In the genomic region with DNA sequence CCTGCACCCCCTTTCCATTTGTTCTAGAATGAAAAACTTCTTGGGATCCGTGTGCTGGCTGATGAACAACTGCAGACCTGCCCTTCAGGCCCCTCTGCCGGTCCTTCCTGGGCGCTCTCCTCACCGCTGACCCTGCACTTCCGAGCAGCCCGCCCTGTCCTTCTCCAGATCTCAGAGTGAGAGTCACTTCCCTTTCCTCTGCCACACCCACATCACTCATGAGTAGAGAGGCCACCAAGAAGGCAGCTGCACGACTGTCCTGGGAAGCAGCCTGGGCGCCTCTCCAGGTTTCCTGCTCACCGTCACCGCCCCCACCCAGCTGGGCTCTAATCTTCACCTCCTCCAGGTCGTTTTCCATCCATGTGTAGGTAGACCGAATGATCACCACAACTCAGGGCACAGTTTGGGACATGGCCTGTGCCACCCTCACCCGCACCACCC, we compare ENCODE assay signal across 15 cellular contexts. TPM values are rescaled to one million over a fixed set of nuclear protein-coding genes. Genes with fewer than 3 reads are reported as not detected.
DNase-seq lines count a peak whose midpoint lies in the region; ATAC-seq and TF ChIP-seq lines count a peak whose summit lies in the region.
"Had no signal": no experiment of that assay in that cellular context is flagged by ENCODE, and none has a peak within 500 bp of the region (broad histone marks: within the 10 kb centered on the region; RNA-seq: fewer than 3 reads in every experiment).

No MANE protein-coding gene starts in this region.

- no peaks in the 10 kb centered on the region for H3K27me3 ChIP-seq in osteoblast (ENCODE audit: insufficient read depth, low read length)
- H3K27me3 ChIP-seq: breast epithelium, tibial nerve had no signal

- no peaks in the 10 kb centered on the region for H3K79me2 ChIP-seq in osteoblast (ENCODE audit: insufficient read depth, low read length)

- ATAC-seq in esophagus mucosa: peak; percentile 42
- no peak for ATAC-seq in GM21529 (IDR thresholded peaks at IDR 0.05; ENCODE audit: unreplicated experiment)
- no peak for ATAC-seq in GM19035 (IDR thresholded peaks at IDR 0.05; ENCODE audit: unreplicated experiment)

- H3K36me3 ChIP-seq in osteoblast (ENCODE audit: insufficient read depth, low read length): no peaks in the 10 kb centered on the region
- H3K36me3 ChIP-seq: breast epithelium had no signal

- DNase-seq in DMS53 (lab: John Stamatoyannopoulos, UW): peak; percentile 54
- DNase-seq in DMS53 treated with DMSO at 0.1 percent for 48 hours (lab: John Stamatoyannopoulos, UW; ENCODE audit: unreplicated experiment): no peak
- peak; percentile 85 to 87 for DNase-seq in NOMO-1 (lab: John Stamatoyannopoulos, UW; ENCODE audit: unreplicated experiment in 2 of 2)
- DNase-seq in osteoblast (ENCODE audit: insufficient read length, low spot score, missing footprints): peak; percentile 77
- DNase-seq in caudate nucleus (lab: John Stamatoyannopoulos, UW): no peak
- DNase-seq: activated effector memory CD4-positive, alpha-beta T cell treated with anti-CD3 and anti-CD28 coated beads, Interleukin-2, amount 50 U/mL, for 16 hours; NCI-H1694 had no signal

- no peak overlapping the region for H3K4me2 ChIP-seq in osteoblast (ENCODE audit: insufficient read depth, low read length)

- H2AFZ ChIP-seq in osteoblast (ENCODE audit: low read length): no peak overlapping the region

- no peaks in the 10 kb centered on the region for H4K20me1 ChIP-seq in osteoblast (ENCODE audit: insufficient read depth, low read length)

- H3K4me1 ChIP-seq in osteoblast (ENCODE audit: insufficient read depth, low read length): no peaks in the 10 kb centered on the region
- H3K4me1 ChIP-seq: breast epithelium had no signal

- H3K27ac ChIP-seq in osteoblast (ENCODE audit: low read depth, low read length) (no peak overlapping the region), caudate nucleus (ENCODE audit: low read depth, low read length) (no peak overlapping the region)
- H3K27ac ChIP-seq: breast epithelium had no signal

- H3K4me3 ChIP-seq in osteoblast (ENCODE audit: insufficient read depth, low read length): no peak overlapping the region
- H3K4me3 ChIP-seq: breast epithelium, lung, tibial nerve had no signal

- H3K9me3 ChIP-seq in osteoblast (ENCODE audit: low read depth, low read length): no peaks in the 10 kb centered on the region
- H3K9me3 ChIP-seq: breast epithelium, tibial nerve had no signal

- TF ChIP-seq CTCF in osteoblast (IDR thresholded peaks at IDR 0.05; ENCODE audit: extremely low read depth, low read depth, low read length): no peak

RNA-seq across cellular contexts. Expression of gene NSMF, which starts 35.0 kb away (rescaled TPM):
- total RNA-seq in esophagus mucosa (13.9 TPM), osteoblast (19.2 and 22.4 TPM in 2 replicates)

RNA-seq across cellular contexts. Expression of gene ENTPD8, which starts 53.0 kb away (rescaled TPM):
- not detected for total RNA-seq in esophagus mucosa
- total RNA-seq in osteoblast: not detected in 2 replicates
- total RNA-seq: epithelial cell of proximal tubule, omental fat pad, tibial nerve had no signal

RNA-seq across cellular contexts. Expression of gene PNPLA7, which starts 56.1 kb away (rescaled TPM):
- total RNA-seq in esophagus mucosa (1.0 TPM), osteoblast (1.8 and 2.7 TPM in 2 replicates)

RNA-seq across cellular contexts. Expression of gene MRPL41, which starts 57.6 kb away (rescaled TPM):
- 36.9 TPM for total RNA-seq in esophagus mucosa
- total RNA-seq in osteoblast: 26.2 and 30.4 TPM in 2 replicates

Comparison
In these comparisons a context has a peak if more than half of its experiments do, and no peak if none do; other contexts are left out.
1. DNase-seq: peak in DMS53 (single experiment), NOMO-1 (2 of 2) and osteoblast (single experiment); none in DMS53 treated with DMSO at 0.1 percent for 48 hours (single experiment) and caudate nucleus (0 of 61).